8 cellular contexts compared by ENCODE assay signal in genomic region chr2:39513641-39514094, GRCh38.
DNase-seq lines count a peak whose midpoint lies in the region; ATAC-seq, FAIRE-seq and TF ChIP-seq lines count a peak whose summit lies in the region.

No MANE protein-coding gene starts in this region.

- H3K27me3 ChIP-seq in adrenal gland, result no peaks in the 10 kb centered on the region

- H3K36me3 ChIP-seq in adrenal gland (replicated peaks in 1 of 2), result no peaks in the 10 kb centered on the region

- 4 to 26% (median 12%) methylated on average over 2 of the region's 2 CpGs for WGBS in adrenal gland, 4 donors

- no peak overlapping the region for H3K4me3 ChIP-seq in adrenal gland

- peak; percentile 72 for FAIRE-seq in GM19239 (lab: Jason Lieb, UNC)

- peak; percentile 42 to 72 (median 63) for TF ChIP-seq CTCF in adrenal gland (IDR thresholded peaks at IDR 0.05)

- DNase-seq in DMS 273 treated with DMSO at 0.1 percent for 48 hours (lab: John Stamatoyannopoulos, UW), result peak; percentile 25
- peak; percentile 14 for DNase-seq in GM19239 (ENCODE audit: insufficient read length, low spot score)
- peak; percentile 91 for DNase-seq in OCI-M1 (lab: John Stamatoyannopoulos, UW)
- peak; percentile 53 to 86 (median 74) for DNase-seq in adrenal gland
- DNase-seq in hippocampal formation (lab: John Stamatoyannopoulos, UW), result peak; percentile 49 to 63
- peak; percentile 57 for DNase-seq in stimulated activated CD4-positive, alpha-beta T cell treated with anti-CD3 and anti-CD28 coated beads, Interleukin-12 subunit alpha, Interleukin-12 subunit beta, amount 100 ng/mL, for 4 hours

- intact Hi-C loops in adrenal gland (cut with DNase I), result no loop called here

- H3K27ac ChIP-seq in adrenal gland, result peak overlapping the region in 4 of 5 donors; percentile 33 to 83 (median 54)

- H3K4me1 ChIP-seq in adrenal gland (replicated peaks in 1 of 2), result peaks cover 32 to 63% of the 10 kb centered on the region in 2 donors

- TF ChIP-seq POLR2A in adrenal gland (IDR thresholded peaks at IDR 0.05), result no peak

- ATAC-seq in HG03342 (IDR thresholded peaks at IDR 0.05; ENCODE audit: unreplicated experiment), result peak; percentile 88
- no peak for ATAC-seq in HG02970 (IDR thresholded peaks at IDR 0.05; ENCODE audit: low FRiP score, unreplicated experiment)

- H3K9me3 ChIP-seq in adrenal gland (replicated peaks in 1 of 3), result no peaks in the 10 kb centered on the region

Comparison
In these comparisons a context has a peak if more than half of its experiments do, and no peak if none do; other contexts are left out.
1. DNase-seq: peak in every context shown above with its lines; median percentile 91 in OCI-M1; 74 in adrenal gland; 57 in stimulated activated CD4-positive, alpha-beta T cell treated with anti-CD3 and anti-CD28 coated beads, Interleukin-12 subunit alpha, Interleukin-12 subunit beta, amount 100 ng/mL, for 4 hours; 56 in hippocampal formation; 25 in DMS 273 treated with DMSO at 0.1 percent for 48 hours; 14 in GM19239.